ENCODE assay signal across 9 cellular contexts in the genomic region with DNA sequence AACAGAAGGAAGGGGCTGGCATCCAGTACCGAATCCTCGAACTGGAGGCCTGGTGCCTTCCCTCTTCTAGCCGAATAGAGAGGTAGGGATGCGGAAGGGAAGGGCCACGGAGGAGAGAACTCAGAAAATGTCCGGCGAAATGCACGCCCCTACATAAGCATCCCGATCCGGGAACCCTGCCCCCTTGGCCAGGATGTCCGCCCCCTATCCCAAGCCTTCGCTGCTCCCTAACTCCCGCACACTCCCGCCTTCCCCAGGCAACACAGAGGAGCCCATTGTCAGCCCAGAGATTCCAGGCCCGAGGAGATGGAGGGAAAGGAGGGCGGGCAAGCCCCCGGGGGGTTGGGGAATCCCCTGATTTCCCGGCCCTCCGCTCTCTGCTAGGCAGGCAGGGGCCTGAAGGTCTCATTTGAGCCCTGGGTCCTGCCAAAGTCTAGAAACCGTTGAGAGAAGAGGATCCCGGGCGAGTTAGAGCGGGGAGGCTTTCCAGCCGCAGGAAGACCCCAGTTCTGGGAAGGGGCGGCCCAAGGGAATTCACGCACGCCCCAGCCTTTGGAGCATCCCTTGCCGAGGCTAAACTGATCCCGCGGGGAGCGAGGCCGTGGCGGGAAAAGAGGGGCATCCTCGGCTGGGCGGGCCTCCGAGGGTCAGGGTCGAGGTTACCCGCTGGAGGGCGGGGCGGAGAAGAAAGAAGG.
DNase-seq lines count a peak whose midpoint lies in the region; ATAC-seq and TF ChIP-seq lines count a peak whose summit lies in the region.
"Had no signal": no experiment of that assay in that cellular context is flagged by ENCODE, and none has a peak within 500 bp of the region (broad histone marks: within the 10 kb centered on the region; RNA-seq: fewer than 3 reads in every experiment).

No MANE protein-coding gene starts in this region.

- H3K9me3 Mint-ChIP-seq in central memory CD8-positive, alpha-beta T cell, result no peaks in the 10 kb centered on the region
- no peaks in the 10 kb centered on the region for H3K9me3 Mint-ChIP-seq in stimulated activated effector memory CD8-positive, alpha-beta T cell treated with anti-CD3 and anti-CD28 coated beads, Interleukin-12 subunit alpha, Interleukin-12 subunit beta, amount 100 ng/mL, for 72 hours

- H3K36me3 ChIP-seq in OCI-LY1 (ENCODE audit: insufficient read depth, low read length), result no peaks in the 10 kb centered on the region

- no peaks in the 10 kb centered on the region for H3K9me3 ChIP-seq in OCI-LY1 (ENCODE audit: low read length)

- H3K36me3 Mint-ChIP-seq in central memory CD8-positive, alpha-beta T cell (ENCODE audit: insufficient read depth), result peaks cover 3% of the 10 kb centered on the region
- no peaks in the 10 kb centered on the region for H3K36me3 Mint-ChIP-seq in stimulated activated effector memory CD8-positive, alpha-beta T cell treated with anti-CD3 and anti-CD28 coated beads, Interleukin-12 subunit alpha, Interleukin-12 subunit beta, amount 100 ng/mL, for 72 hours

- H3K4me1 ChIP-seq in OCI-LY1 (ENCODE audit: insufficient read depth, low read length, severe bottlenecking), result peaks cover 22% of the 10 kb centered on the region

- H2AFZ ChIP-seq in OCI-LY1 (ENCODE audit: low read length), result no peak overlapping the region

- no peak overlapping the region for H3K9ac ChIP-seq in OCI-LY1 (ENCODE audit: low read length)

- no peaks in the 10 kb centered on the region for H3K9me2 ChIP-seq in OCI-LY1 (ENCODE audit: low read depth, low read length)

- no peak for ATAC-seq in central memory CD8-positive, alpha-beta T cell (replicated peaks; ENCODE audit: extremely low read depth, poor library complexity, severe bottlenecking)
- ATAC-seq in stimulated activated effector memory CD8-positive, alpha-beta T cell treated with anti-CD3 and anti-CD28 coated beads, Interleukin-12 subunit alpha, Interleukin-12 subunit beta, amount 100 ng/mL, for 72 hours, result no peak
- no peak for ATAC-seq in HG03432 (IDR thresholded peaks at IDR 0.05; ENCODE audit: unreplicated experiment)

- H3K4me3 Mint-ChIP-seq in central memory CD8-positive, alpha-beta T cell, result peak overlapping the region; percentile 82
- H3K4me3 Mint-ChIP-seq in stimulated activated effector memory CD8-positive, alpha-beta T cell treated with anti-CD3 and anti-CD28 coated beads, Interleukin-12 subunit alpha, Interleukin-12 subunit beta, amount 100 ng/mL, for 72 hours, result peak overlapping the region; percentile 83

- peak overlapping the region; percentile 76 for H3K27ac Mint-ChIP-seq in central memory CD8-positive, alpha-beta T cell (ENCODE audit: low read depth)
- peak overlapping the region; percentile 61 for H3K27ac Mint-ChIP-seq in stimulated activated effector memory CD8-positive, alpha-beta T cell treated with anti-CD3 and anti-CD28 coated beads, Interleukin-12 subunit alpha, Interleukin-12 subunit beta, amount 100 ng/mL, for 72 hours

- H3K27me3 ChIP-seq in OCI-LY1 (ENCODE audit: insufficient read depth, low read length), result peaks cover 10% of the 10 kb centered on the region

- H4K20me1 ChIP-seq in OCI-LY1 (ENCODE audit: insufficient read depth, low read length), result no peaks in the 10 kb centered on the region

- peaks cover 34% of the 10 kb centered on the region for H3K4me1 Mint-ChIP-seq in central memory CD8-positive, alpha-beta T cell
- H3K4me1 Mint-ChIP-seq in stimulated activated effector memory CD8-positive, alpha-beta T cell treated with anti-CD3 and anti-CD28 coated beads, Interleukin-12 subunit alpha, Interleukin-12 subunit beta, amount 100 ng/mL, for 72 hours, result peaks cover 40% of the 10 kb centered on the region

- peak overlapping the region; percentile 55 for H3K4me3 ChIP-seq in OCI-LY1 (ENCODE audit: low read depth, low read length, poor library complexity, severe bottlenecking)

- no peaks in the 10 kb centered on the region for H3K79me2 ChIP-seq in OCI-LY1 (ENCODE audit: insufficient read depth, low read length)

- peak overlapping the region; percentile 78; the same call in 1 of the 2 replicates for H3K4me2 ChIP-seq in OCI-LY1 (ENCODE audit: low read length)

- DNase-seq in DMS 273 (lab: John Stamatoyannopoulos, UW; ENCODE audit: unreplicated experiment) (peak; percentile 68), DMS 273 treated with DMSO at 0.1 percent for 48 hours (lab: John Stamatoyannopoulos, UW) (no peak), kidney tubule cell (ENCODE audit: low spot score) (peak; percentile 52), LoVo (ENCODE audit: low spot score) (no peak)
- DNase-seq in central memory CD8-positive, alpha-beta T cell (ENCODE audit: low spot score in 2 of 2), result no peak
- no peak for DNase-seq in stimulated activated effector memory CD8-positive, alpha-beta T cell treated with anti-CD3 and anti-CD28 coated beads, Interleukin-12 subunit alpha, Interleukin-12 subunit beta, amount 100 ng/mL, for 72 hours (ENCODE audit: low spot score in 2 of 2)

- no peaks in the 10 kb centered on the region for H3F3A ChIP-seq in OCI-LY1 (ENCODE audit: insufficient read depth, low read length)

- peaks cover 94% of the 10 kb centered on the region for H3K27me3 Mint-ChIP-seq in central memory CD8-positive, alpha-beta T cell

- no peak overlapping the region for H3K27ac ChIP-seq in OCI-LY1 (ENCODE audit: low read depth, low read length, poor library complexity, severe bottlenecking)
- H3K27ac ChIP-seq: 22Rv1 had no signal

- TF ChIP-seq CTCF in OCI-LY1 (IDR thresholded peaks at IDR 0.05; ENCODE audit: low read length), result no peak

Comparison
In these comparisons a context has a peak if more than half of its experiments do, and no peak if none do; other contexts are left out.
1. DNase-seq: peak in DMS 273 (single experiment) and kidney tubule cell (single experiment); none in DMS 273 treated with DMSO at 0.1 percent for 48 hours (single experiment), central memory CD8-positive, alpha-beta T cell (0 of 2), stimulated activated effector memory CD8-positive, alpha-beta T cell treated with anti-CD3 and anti-CD28 coated beads, Interleukin-12 subunit alpha, Interleukin-12 subunit beta, amount 100 ng/mL, for 72 hours (0 of 2) and LoVo (single experiment).